ENCODE assay signal across 17 cellular contexts in the genomic region with DNA sequence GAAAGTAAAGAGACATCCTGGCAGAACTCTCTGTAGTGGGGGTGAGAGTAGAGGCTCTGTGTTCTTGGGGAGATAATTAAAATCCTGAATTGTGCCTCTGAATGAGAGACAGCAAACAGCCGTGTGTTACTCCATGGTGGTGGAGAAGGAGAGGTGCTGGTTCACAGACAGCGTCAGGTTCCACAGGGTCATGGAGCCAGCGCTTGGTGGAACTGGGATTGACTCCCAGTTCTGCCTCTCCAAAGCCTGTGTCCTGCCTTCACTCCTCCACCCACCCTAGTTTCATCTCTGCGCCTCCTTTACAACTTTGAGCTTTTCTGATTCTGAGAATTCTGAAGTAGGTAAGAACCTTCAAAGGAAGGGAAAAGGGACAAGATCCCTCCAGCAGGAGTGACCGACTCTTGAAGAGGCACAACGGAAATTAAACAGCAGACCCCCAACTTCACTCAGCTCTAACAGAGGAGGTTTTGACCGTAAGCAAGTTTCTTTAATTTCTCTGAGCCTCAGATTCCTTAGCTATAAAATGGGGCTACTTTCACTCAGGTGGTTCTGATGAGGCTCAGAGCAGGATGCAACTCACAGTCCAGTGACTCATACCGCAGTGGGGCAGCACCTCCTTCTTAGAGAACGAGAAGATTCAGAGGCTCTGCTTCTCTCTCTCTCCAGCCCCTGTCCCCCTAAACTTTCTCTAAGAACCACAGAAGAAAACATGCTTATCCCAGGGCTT.
DNase-seq lines count a peak whose midpoint lies in the region; ATAC-seq and TF ChIP-seq lines count a peak whose summit lies in the region.
"Had no signal": no experiment of that assay in that cellular context is flagged by ENCODE, and none has a peak within 500 bp of the region (broad histone marks: within the 10 kb centered on the region; RNA-seq: fewer than 3 reads in every experiment).

No MANE protein-coding gene starts in this region.

- H3K4me3 Mint-ChIP-seq in CD4-positive, alpha-beta T cell = no peak overlapping the region

- ATAC-seq in HG03469 (IDR thresholded peaks at IDR 0.05; ENCODE audit: unreplicated experiment) = no peak
- no peak for ATAC-seq in HG02642 (IDR thresholded peaks at IDR 0.05; ENCODE audit: poor library complexity, unreplicated experiment)
- no peak for ATAC-seq in CD4-positive, alpha-beta T cell (ENCODE audit: poor library complexity)

- H3K27ac Mint-ChIP-seq in CD4-positive, alpha-beta T cell = no peak overlapping the region

- no peaks in the 10 kb centered on the region for H4K20me1 ChIP-seq in osteoblast (ENCODE audit: insufficient read depth, low read length)

- TF ChIP-seq CTCF in epithelial cell of esophagus (IDR thresholded peaks at IDR 0.05; ENCODE audit: insufficient read depth, low read depth, low read length, missing control alignments) = no peak
- TF ChIP-seq CTCF in osteoblast (IDR thresholded peaks at IDR 0.05; ENCODE audit: extremely low read depth, low read depth, low read length) = no peak
- TF ChIP-seq CTCF in CD4-positive, alpha-beta T cell (IDR thresholded peaks at IDR 0.05) = no peak

- peaks cover 56% of the 10 kb centered on the region for H3K27me3 Mint-ChIP-seq in CD4-positive, alpha-beta T cell

- H3K4me2 ChIP-seq in osteoblast (ENCODE audit: insufficient read depth, low read length) = no peak overlapping the region

- POLR2A ChIA-PET in CD4-positive, alpha-beta T cell (lab: Charles Lee) = no interaction called here

- no peaks in the 10 kb centered on the region for H3K4me1 ChIP-seq in osteoblast (ENCODE audit: insufficient read depth, low read length)
- H3K4me1 ChIP-seq: Caco-2 had no signal

- no peaks in the 10 kb centered on the region for H3K4me1 Mint-ChIP-seq in CD4-positive, alpha-beta T cell (ENCODE audit: low read depth)
- H3K4me1 Mint-ChIP-seq: CD14-positive monocyte had no signal

- H3K79me2 ChIP-seq in osteoblast (ENCODE audit: insufficient read depth, low read length) = no peaks in the 10 kb centered on the region

- H3K4me3 ChIP-seq in epithelial cell of esophagus (ENCODE audit: low read length) (no peak overlapping the region), osteoblast (ENCODE audit: insufficient read depth, low read length) (no peak overlapping the region)
- H3K4me3 ChIP-seq: SK-N-MC had no signal

- no peaks in the 10 kb centered on the region for H3K9me3 ChIP-seq in osteoblast (ENCODE audit: low read depth, low read length)
- H3K9me3 ChIP-seq in CD4-positive, alpha-beta T cell (ENCODE audit: control insufficient read depth, low read length) = no peaks in the 10 kb centered on the region
- H3K9me3 ChIP-seq: Caco-2 had no signal

- no peaks in the 10 kb centered on the region for H3K36me3 Mint-ChIP-seq in CD4-positive, alpha-beta T cell (ENCODE audit: low read depth)
- H3K36me3 Mint-ChIP-seq: CD14-positive monocyte had no signal

- intact Hi-C loops in CD4-positive, alpha-beta T cell (cut with DNase I, micrococcal nuclease) = no loop called here

- no peak overlapping the region for H2AFZ ChIP-seq in osteoblast (ENCODE audit: low read length)

- no peaks in the 10 kb centered on the region for H3K9me3 Mint-ChIP-seq in CD4-positive, alpha-beta T cell
- H3K9me3 Mint-ChIP-seq: CD14-positive monocyte had no signal

- peaks cover 8% of the 10 kb centered on the region for H3K27me3 ChIP-seq in osteoblast (ENCODE audit: insufficient read depth, low read length)
- peaks cover 23% of the 10 kb centered on the region for H3K27me3 ChIP-seq in CD4-positive, alpha-beta T cell (ENCODE audit: control insufficient read depth, insufficient read depth, low read length)

- CTCF ChIA-PET in CD4-positive, alpha-beta T cell (lab: Charles Lee) = no interaction called here

- no peak overlapping the region for H3K27ac ChIP-seq in osteoblast (ENCODE audit: low read depth, low read length)
- H3K27ac ChIP-seq in CD4-positive, alpha-beta T cell (ENCODE audit: low read depth, low read length) = no peak overlapping the region
- H3K27ac ChIP-seq: HL-60, SK-N-MC had no signal

- DNase-seq in ELR (ENCODE audit: low read depth) (peak; percentile 55), HT1080 (ENCODE audit: low read depth) (peak; percentile 40), epithelial cell of esophagus (ENCODE audit: low read depth) (peak; percentile 31), osteoblast (ENCODE audit: insufficient read length, low spot score, missing footprints) (peak; percentile 6)
- no peak for DNase-seq in CD4-positive, alpha-beta T cell
- DNase-seq: ACHN, AML-193, Caco-2, EL, NCI-H187 treated with DMSO at 0.1 percent for 48 hours, NCI-H2171, NCI-H748 treated with DMSO at 0.1 percent for 48 hours had no signal

- no peaks in the 10 kb centered on the region for H3K36me3 ChIP-seq in osteoblast (ENCODE audit: insufficient read depth, low read length)

Comparison
In these comparisons a context has a peak if more than half of its experiments do, and no peak if none do; other contexts are left out.
1. DNase-seq: peak in ELR (single experiment), HT1080 (single experiment), epithelial cell of esophagus (single experiment) and osteoblast (single experiment); none in CD4-positive, alpha-beta T cell (0 of 10).